ENCODE assay signal across 1 cellular context in the genomic region with DNA sequence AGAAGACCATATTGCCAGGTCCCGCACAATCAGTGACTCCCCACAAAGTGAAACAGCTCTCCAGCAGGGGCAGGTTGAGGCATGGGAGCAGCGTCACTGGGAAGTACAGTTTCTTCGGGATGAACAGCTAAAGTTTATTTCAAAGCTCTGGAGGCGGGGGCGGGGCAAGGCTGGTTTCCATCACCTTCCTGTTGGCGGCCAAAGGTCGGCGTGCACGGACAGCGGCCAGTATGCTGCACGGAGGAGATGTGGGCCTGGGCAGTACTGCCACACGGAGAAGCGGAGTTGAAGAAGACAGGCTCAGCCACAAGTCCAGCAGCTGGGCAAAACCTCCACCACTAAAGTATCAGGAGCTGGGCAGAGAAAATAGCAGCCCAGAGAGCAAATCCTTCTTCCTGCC.
TF ChIP-seq lines count a peak whose summit lies in the region.

No MANE protein-coding gene starts in this region.

TF ChIP-seq in K562, 482 proteins besides CTCF, POLR2A, EP300 and RAD21 (continued from another document and continues in another):
- TF ChIP-seq, protein P1, sequence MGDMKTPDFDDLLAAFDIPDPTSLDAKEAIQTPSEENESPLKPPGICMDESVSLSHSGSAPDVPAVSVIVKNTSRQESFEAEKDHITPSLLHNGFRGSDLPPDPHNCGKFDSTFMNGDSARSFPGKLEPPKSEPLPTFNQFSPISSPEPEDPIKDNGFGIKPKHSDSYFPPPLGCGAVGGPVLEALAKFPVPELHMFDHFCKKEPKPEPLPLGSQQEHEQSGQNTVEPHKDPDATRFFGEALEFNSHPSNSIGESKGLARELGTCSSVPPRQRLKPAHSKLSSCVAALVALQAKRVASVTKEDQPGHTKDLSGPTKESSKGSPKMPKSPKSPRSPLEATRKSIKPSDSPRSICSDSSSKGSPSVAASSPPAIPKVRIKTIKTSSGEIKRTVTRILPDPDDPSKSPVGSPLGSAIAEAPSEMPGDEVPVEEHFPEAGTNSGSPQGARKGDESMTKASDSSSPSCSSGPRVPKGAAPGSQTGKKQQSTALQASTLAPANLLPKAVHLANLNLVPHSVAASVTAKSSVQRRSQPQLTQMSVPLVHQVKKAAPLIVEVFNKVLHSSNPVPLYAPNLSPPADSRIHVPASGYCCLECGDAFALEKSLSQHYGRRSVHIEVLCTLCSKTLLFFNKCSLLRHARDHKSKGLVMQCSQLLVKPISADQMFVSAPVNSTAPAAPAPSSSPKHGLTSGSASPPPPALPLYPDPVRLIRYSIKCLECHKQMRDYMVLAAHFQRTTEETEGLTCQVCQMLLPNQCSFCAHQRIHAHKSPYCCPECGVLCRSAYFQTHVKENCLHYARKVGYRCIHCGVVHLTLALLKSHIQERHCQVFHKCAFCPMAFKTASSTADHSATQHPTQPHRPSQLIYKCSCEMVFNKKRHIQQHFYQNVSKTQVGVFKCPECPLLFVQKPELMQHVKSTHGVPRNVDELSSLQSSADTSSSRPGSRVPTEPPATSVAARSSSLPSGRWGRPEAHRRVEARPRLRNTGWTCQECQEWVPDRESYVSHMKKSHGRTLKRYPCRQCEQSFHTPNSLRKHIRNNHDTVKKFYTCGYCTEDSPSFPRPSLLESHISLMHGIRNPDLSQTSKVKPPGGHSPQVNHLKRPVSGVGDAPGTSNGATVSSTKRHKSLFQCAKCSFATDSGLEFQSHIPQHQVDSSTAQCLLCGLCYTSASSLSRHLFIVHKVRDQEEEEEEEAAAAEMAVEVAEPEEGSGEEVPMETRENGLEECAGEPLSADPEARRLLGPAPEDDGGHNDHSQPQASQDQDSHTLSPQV (IDR thresholded peaks at IDR 0.05), result peak; percentile 63; the same call in 1 of the 2 replicates
- TF ChIP-seq ZNF24 (IDR thresholded peaks at IDR 0.05) (no peak), ETV5 (CRISPR knock-in tag; IDR thresholded peaks at IDR 0.05; ENCODE audit: low read depth) (0 out of 2 replicates have a peak, but pooled peaks have one; percentile 19), SMAD4 (CRISPR knock-in tag; conservative IDR thresholded peaks at IDR 0.05) (0 out of 2 replicates have a peak, but pooled peaks have one; percentile 22), CEBPB (tag; IDR thresholded peaks at IDR 0.05) (no peak), MAFG (tag; conservative IDR thresholded peaks at IDR 0.05) (no peak), RBFOX2 (IDR thresholded peaks at IDR 0.05; ENCODE audit: low read depth, low read length) (no peak), E2F3 (CRISPR knock-in tag; IDR thresholded peaks at IDR 0.05) (no peak), HSF4 (CRISPR knock-in tag; IDR thresholded peaks at IDR 0.05; ENCODE audit: borderline replicate concordance) (no peak), DMBX1 (CRISPR knock-in tag; IDR thresholded peaks at IDR 0.05; ENCODE audit: borderline replicate concordance) (peak; percentile 24; the same call in 1 of the 2 replicates), L3MBTL2 (IDR thresholded peaks at IDR 0.05) (peak; percentile 41; the same call in 1 of the 2 replicates), NR2C2 (CRISPR knock-in tag; IDR thresholded peaks at IDR 0.05) (0 out of 2 replicates have a peak, but pooled peaks have one; percentile 43), NR2C2 (tag; IDR thresholded peaks at IDR 0.05) (peak; percentile 69), DIDO1 (tag; IDR thresholded peaks at IDR 0.05; ENCODE audit: low read depth) (no peak), EGR1 (conservative IDR thresholded peaks at IDR 0.05) (peak; percentile 63), ZNF696 (CRISPR knock-in tag; conservative IDR thresholded peaks at IDR 0.05) (no peak), TBP (optimal IDR thresholded peaks at IDR 0.05; ENCODE audit: low read depth, low read length) (no peak), RHOXF2B (CRISPR knock-in tag; conservative IDR thresholded peaks at IDR 0.05) (no peak), FOXP4 (CRISPR knock-in tag; IDR thresholded peaks at IDR 0.05; ENCODE audit: borderline replicate concordance) (0 out of 2 replicates have a peak, but pooled peaks have one; percentile 15), ZKSCAN3 (CRISPR knock-in tag; IDR thresholded peaks at IDR 0.05) (no peak), ZNF668 (CRISPR knock-in tag; IDR thresholded peaks at IDR 0.05) (no peak), CREB5 (CRISPR knock-in tag; IDR thresholded peaks at IDR 0.05) (no peak), MAFF (IDR thresholded peaks at IDR 0.05; ENCODE audit: low read length) (no peak), RBM17 (IDR thresholded peaks at IDR 0.05; ENCODE audit: borderline replicate concordance, low read depth, low read length) (no peak), TAF1 (IDR thresholded peaks at IDR 0.05; ENCODE audit: control insufficient read depth, extremely low read depth, insufficient read depth, low read length, severe bottlenecking) (no peak), ZNF395 (CRISPR knock-in tag; IDR thresholded peaks at IDR 0.05) (peak; percentile 70)
- TF ChIP-seq, protein P2, sequence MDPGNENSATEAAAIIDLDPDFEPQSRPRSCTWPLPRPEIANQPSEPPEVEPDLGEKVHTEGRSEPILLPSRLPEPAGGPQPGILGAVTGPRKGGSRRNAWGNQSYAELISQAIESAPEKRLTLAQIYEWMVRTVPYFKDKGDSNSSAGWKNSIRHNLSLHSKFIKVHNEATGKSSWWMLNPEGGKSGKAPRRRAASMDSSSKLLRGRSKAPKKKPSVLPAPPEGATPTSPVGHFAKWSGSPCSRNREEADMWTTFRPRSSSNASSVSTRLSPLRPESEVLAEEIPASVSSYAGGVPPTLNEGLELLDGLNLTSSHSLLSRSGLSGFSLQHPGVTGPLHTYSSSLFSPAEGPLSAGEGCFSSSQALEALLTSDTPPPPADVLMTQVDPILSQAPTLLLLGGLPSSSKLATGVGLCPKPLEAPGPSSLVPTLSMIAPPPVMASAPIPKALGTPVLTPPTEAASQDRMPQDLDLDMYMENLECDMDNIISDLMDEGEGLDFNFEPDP (CRISPR knock-in tag; IDR thresholded peaks at IDR 0.05), result no peak
- TF ChIP-seq, protein P3, sequence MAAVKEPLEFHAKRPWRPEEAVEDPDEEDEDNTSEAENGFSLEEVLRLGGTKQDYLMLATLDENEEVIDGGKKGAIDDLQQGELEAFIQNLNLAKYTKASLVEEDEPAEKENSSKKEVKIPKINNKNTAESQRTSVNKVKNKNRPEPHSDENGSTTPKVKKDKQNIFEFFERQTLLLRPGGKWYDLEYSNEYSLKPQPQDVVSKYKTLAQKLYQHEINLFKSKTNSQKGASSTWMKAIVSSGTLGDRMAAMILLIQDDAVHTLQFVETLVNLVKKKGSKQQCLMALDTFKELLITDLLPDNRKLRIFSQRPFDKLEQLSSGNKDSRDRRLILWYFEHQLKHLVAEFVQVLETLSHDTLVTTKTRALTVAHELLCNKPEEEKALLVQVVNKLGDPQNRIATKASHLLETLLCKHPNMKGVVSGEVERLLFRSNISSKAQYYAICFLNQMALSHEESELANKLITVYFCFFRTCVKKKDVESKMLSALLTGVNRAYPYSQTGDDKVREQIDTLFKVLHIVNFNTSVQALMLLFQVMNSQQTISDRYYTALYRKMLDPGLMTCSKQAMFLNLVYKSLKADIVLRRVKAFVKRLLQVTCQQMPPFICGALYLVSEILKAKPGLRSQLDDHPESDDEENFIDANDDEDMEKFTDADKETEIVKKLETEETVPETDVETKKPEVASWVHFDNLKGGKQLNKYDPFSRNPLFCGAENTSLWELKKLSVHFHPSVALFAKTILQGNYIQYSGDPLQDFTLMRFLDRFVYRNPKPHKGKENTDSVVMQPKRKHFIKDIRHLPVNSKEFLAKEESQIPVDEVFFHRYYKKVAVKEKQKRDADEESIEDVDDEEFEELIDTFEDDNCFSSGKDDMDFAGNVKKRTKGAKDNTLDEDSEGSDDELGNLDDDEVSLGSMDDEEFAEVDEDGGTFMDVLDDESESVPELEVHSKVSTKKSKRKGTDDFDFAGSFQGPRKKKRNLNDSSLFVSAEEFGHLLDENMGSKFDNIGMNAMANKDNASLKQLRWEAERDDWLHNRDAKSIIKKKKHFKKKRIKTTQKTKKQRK (IDR thresholded peaks at IDR 0.05; ENCODE audit: borderline replicate concordance, low read depth, low read length), result no peak
- TF ChIP-seq, protein P4, sequence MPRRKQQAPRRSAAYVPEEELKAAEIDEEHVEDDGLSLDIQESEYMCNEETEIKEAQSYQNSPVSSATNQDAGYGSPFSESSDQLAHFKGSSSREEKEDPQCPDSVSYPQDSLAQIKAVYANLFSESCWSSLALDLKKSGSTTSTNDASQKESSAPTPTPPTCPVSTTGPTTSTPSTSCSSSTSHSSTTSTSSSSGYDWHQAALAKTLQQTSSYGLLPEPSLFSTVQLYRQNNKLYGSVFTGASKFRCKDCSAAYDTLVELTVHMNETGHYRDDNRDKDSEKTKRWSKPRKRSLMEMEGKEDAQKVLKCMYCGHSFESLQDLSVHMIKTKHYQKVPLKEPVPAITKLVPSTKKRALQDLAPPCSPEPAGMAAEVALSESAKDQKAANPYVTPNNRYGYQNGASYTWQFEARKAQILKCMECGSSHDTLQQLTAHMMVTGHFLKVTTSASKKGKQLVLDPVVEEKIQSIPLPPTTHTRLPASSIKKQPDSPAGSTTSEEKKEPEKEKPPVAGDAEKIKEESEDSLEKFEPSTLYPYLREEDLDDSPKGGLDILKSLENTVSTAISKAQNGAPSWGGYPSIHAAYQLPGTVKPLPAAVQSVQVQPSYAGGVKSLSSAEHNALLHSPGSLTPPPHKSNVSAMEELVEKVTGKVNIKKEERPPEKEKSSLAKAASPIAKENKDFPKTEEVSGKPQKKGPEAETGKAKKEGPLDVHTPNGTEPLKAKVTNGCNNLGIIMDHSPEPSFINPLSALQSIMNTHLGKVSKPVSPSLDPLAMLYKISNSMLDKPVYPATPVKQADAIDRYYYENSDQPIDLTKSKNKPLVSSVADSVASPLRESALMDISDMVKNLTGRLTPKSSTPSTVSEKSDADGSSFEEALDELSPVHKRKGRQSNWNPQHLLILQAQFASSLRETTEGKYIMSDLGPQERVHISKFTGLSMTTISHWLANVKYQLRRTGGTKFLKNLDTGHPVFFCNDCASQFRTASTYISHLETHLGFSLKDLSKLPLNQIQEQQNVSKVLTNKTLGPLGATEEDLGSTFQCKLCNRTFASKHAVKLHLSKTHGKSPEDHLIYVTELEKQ (CRISPR knock-in tag; IDR thresholded peaks at IDR 0.05), result no peak
- TF ChIP-seq, protein P5, sequence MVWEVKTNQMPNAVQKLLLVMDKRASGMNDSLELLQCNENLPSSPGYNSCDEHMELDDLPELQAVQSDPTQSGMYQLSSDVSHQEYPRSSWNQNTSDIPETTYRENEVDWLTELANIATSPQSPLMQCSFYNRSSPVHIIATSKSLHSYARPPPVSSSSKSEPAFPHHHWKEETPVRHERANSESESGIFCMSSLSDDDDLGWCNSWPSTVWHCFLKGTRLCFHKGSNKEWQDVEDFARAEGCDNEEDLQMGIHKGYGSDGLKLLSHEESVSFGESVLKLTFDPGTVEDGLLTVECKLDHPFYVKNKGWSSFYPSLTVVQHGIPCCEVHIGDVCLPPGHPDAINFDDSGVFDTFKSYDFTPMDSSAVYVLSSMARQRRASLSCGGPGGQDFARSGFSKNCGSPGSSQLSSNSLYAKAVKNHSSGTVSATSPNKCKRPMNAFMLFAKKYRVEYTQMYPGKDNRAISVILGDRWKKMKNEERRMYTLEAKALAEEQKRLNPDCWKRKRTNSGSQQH (CRISPR knock-in tag; IDR thresholded peaks at IDR 0.05), result no peak
- TF ChIP-seq, protein P6, sequence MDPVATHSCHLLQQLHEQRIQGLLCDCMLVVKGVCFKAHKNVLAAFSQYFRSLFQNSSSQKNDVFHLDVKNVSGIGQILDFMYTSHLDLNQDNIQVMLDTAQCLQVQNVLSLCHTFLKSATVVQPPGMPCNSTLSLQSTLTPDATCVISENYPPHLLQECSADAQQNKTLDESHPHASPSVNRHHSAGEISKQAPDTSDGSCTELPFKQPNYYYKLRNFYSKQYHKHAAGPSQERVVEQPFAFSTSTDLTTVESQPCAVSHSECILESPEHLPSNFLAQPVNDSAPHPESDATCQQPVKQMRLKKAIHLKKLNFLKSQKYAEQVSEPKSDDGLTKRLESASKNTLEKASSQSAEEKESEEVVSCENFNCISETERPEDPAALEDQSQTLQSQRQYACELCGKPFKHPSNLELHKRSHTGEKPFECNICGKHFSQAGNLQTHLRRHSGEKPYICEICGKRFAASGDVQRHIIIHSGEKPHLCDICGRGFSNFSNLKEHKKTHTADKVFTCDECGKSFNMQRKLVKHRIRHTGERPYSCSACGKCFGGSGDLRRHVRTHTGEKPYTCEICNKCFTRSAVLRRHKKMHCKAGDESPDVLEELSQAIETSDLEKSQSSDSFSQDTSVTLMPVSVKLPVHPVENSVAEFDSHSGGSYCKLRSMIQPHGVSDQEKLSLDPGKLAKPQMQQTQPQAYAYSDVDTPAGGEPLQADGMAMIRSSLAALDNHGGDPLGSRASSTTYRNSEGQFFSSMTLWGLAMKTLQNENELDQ (CRISPR knock-in tag; IDR thresholded peaks at IDR 0.05; ENCODE audit: borderline replicate concordance), result no peak
